Comparison of ENCODE assay signal across 29 cellular contexts in genomic region chr12:47493801-47494200, GRCh38.
DNase-seq lines count a peak whose midpoint lies in the region; ATAC-seq, FAIRE-seq and TF ChIP-seq lines count a peak whose summit lies in the region.
"Had no signal": no experiment of that assay in that cellular context is flagged by ENCODE, and none has a peak within 500 bp of the region (broad histone marks: within the 10 kb centered on the region; RNA-seq: fewer than 3 reads in every experiment).

No MANE protein-coding gene starts in this region.

- H2AFZ ChIP-seq in K562 (ENCODE audit: low read depth, low read length) = no peak overlapping the region

- peaks cover 0 to 2% of the 10 kb centered on the region in 2 experiments; a peak in 3 of 5 replicates for H3K27me3 ChIP-seq in K562 (ENCODE audit: control insufficient read depth in 2 of 2, insufficient read depth in 2 of 2, low read length in 2 of 2)
- H3K27me3 ChIP-seq: BE2C; BLaER1; BLaER1 treated with 17β-estradiol and CSF1 and Interleukin-3, amounts not matched to agents 10 nM and 100 nM had no signal

- BruUV-seq in K562 (replicated peaks; lab: Mats Ljungman, UMichigan) = no TSS peak

- TF ChIP-seq POLR2A in K562 (conservative IDR thresholded peaks at IDR 0.05) = no peak

- no peak overlapping the region for H3K4me2 ChIP-seq in K562 (ENCODE audit: insufficient read depth, low read length)
- H3K4me2 ChIP-seq: A549; BLaER1; BLaER1 treated with 17β-estradiol and CSF1 and Interleukin-3, amounts not matched to agents 10 nM and 100 nM had no signal

- 0% methylated on average over 3 of the region's 3 CpGs for WGBS in K562 (ENCODE audit: insufficient coverage, low coverage, missing lambda C conversion rate)

- no peak overlapping the region for H3K4me3 ChIP-seq in K562
- H3K4me3 ChIP-seq: A549; BLaER1; BLaER1 treated with 17β-estradiol and CSF1 and Interleukin-3, amounts not matched to agents 10 nM and 100 nM had no signal

- H3K79me2 ChIP-seq in K562 (ENCODE audit: control insufficient read depth, insufficient read depth, low read length) = no peaks in the 10 kb centered on the region

- H3K27ac ChIP-seq in K562 (ENCODE audit: extremely low read depth, low read depth, low read length) = no peak overlapping the region
- H3K27ac ChIP-seq: 22Rv1; A549; BLaER1; BLaER1 treated with 17β-estradiol and CSF1 and Interleukin-3, amounts not matched to agents 10 nM and 100 nM; C4-2B had no signal

- POLR2A ChIA-PET in K562 (lab: Yijun Ruan, JAX) = no interaction called here

- TF ChIP-seq CTCF in K562 (IDR thresholded peaks at IDR 0.05 in 2 of 3, conservative IDR thresholded peaks at IDR 0.05 in 1 of 3; ENCODE audit: insufficient read depth in 2 of 3, low read depth in 1 of 3, low read length in 3 of 3) = no peak

- no peak for FAIRE-seq in K562 (lab: Jason Lieb, UNC)
- FAIRE-seq: A204.1, A549, D721Med had no signal

- no peaks in the 10 kb centered on the region for H4K20me1 ChIP-seq in K562 (replicated peaks; ENCODE audit: control insufficient read depth, insufficient read depth, low read length)
- H4K20me1 ChIP-seq: BLaER1; BLaER1 treated with 17β-estradiol and CSF1 and Interleukin-3, amounts not matched to agents 10 nM and 100 nM had no signal

- H3K9ac ChIP-seq in K562 (ENCODE audit: insufficient read depth in 1 of 2, low read depth in 2 of 2, low read length in 2 of 2) = no peak overlapping the region
- H3K9ac ChIP-seq: BLaER1; BLaER1 treated with 17β-estradiol and CSF1 and Interleukin-3, amounts not matched to agents 10 nM and 100 nM had no signal

- H3K9me3 ChIP-seq in K562 (replicated peaks; ENCODE audit: control insufficient read depth, insufficient read depth, low read depth, low read length) = no peaks in the 10 kb centered on the region
- H3K9me3 ChIP-seq: BE2C had no signal

- intact Hi-C loops in K562 (cut with micrococcal nuclease) = no loop called here

- ATAC-seq in K562 = no peak
- ATAC-seq: A549; CD8-positive, alpha-beta T cell had no signal

- H3K4me1 ChIP-seq in K562 (replicated peaks in 1 of 2; ENCODE audit: control insufficient read depth in 2 of 2, insufficient read depth in 2 of 2, low read length in 2 of 2) = no peaks in the 10 kb centered on the region
- H3K4me1 ChIP-seq: A549; BE2C; BLaER1; BLaER1 treated with 17β-estradiol and CSF1 and Interleukin-3, amounts not matched to agents 10 nM and 100 nM; Caco-2 had no signal

- DNase-seq in K562 (ENCODE audit: extremely low read depth in 1 of 4, low spot score in 3 of 4) = no peak
- no peak for DNase-seq in activated CD4-positive, CD25-positive, alpha-beta regulatory T cell treated with anti-CD3 and anti-CD28 coated beads, Interleukin-2, amount 50 U/mL, for 72 hours
- DNase-seq: 8988T; ACHN; AML-193; BE2C; C1 segment of cervical spinal cord; Caco-2; Calu3; CD4-positive, alpha-beta memory T cell; CD4-positive, alpha-beta T cell; CD4-positive, CD25-positive, alpha-beta regulatory T cell; CD8-positive, alpha-beta memory T cell; CD8-positive, alpha-beta T cell; COR-L47; DMS 273 treated with DMSO at 0.1 percent for 48 hours; DMS153; DMS53; DMS79; DMS79 treated with DMSO at 0.1 percent for 48 hours; DND-41; EL had no signal

- in situ Hi-C loops in K562 (cut with MboI) = no loop called here

- TF ChIP-seq RAD21 in K562 (CRISPR knock-in tag; conservative IDR thresholded peaks at IDR 0.05 in 1 of 2, IDR thresholded peaks at IDR 0.05 in 1 of 2) = no peak

- H3K9me1 ChIP-seq in K562 (ENCODE audit: control insufficient read depth, insufficient read depth, low read length) = no peaks in the 10 kb centered on the region

- no peaks in the 10 kb centered on the region for H3K36me3 ChIP-seq in K562 (ENCODE audit: control insufficient read depth, insufficient read depth, low read length)
- H3K36me3 ChIP-seq: BE2C; BLaER1; BLaER1 treated with 17β-estradiol and CSF1 and Interleukin-3, amounts not matched to agents 10 nM and 100 nM had no signal

- no peak for TF ChIP-seq EP300 in K562 (IDR thresholded peaks at IDR 0.05; ENCODE audit: low read length)

- CTCF ChIA-PET in K562 (lab: Yijun Ruan, JAX; ENCODE audit: low intra/inter-chr PET ratio) = no interaction called here

TF ChIP-seq in K562, 482 proteins besides CTCF, POLR2A, EP300 and RAD21:
- TF ChIP-seq OTX1 (CRISPR knock-in tag; IDR thresholded peaks at IDR 0.05) = no peak
- no peak for TF ChIP-seq ZNF589 (CRISPR knock-in tag; IDR thresholded peaks at IDR 0.05; ENCODE audit: low read depth)
- TF ChIP-seq HEY1 (CRISPR knock-in tag; IDR thresholded peaks at IDR 0.05; ENCODE audit: borderline replicate concordance) = no peak
- peak; percentile 63 for TF ChIP-seq LEF1 (IDR thresholded peaks at IDR 0.05)
- no peak for TF ChIP-seq HINFP (tag; conservative IDR thresholded peaks at IDR 0.05; ENCODE audit: low read depth)
- TF ChIP-seq BCOR (IDR thresholded peaks at IDR 0.05) = no peak
- TF ChIP-seq KAT8 (IDR thresholded peaks at IDR 0.05; ENCODE audit: low read depth) = no peak
- no peak for TF ChIP-seq ZKSCAN1 (IDR thresholded peaks at IDR 0.05; ENCODE audit: low read depth, low read length)
- peak; percentile 53 for TF ChIP-seq MEIS2 (IDR thresholded peaks at IDR 0.05; ENCODE audit: partially characterized antibody)
- TF ChIP-seq RFX1 (IDR thresholded peaks at IDR 0.05) = no peak
- no peak for TF ChIP-seq CREB3L1 (IDR thresholded peaks at IDR 0.05; ENCODE audit: borderline replicate concordance, low read depth)
- TF ChIP-seq DIDO1 (tag; IDR thresholded peaks at IDR 0.05; ENCODE audit: low read depth) = no peak
- TF ChIP-seq, protein P1, sequence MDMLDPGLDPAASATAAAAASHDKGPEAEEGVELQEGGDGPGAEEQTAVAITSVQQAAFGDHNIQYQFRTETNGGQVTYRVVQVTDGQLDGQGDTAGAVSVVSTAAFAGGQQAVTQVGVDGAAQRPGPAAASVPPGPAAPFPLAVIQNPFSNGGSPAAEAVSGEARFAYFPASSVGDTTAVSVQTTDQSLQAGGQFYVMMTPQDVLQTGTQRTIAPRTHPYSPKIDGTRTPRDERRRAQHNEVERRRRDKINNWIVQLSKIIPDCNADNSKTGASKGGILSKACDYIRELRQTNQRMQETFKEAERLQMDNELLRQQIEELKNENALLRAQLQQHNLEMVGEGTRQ (CRISPR knock-in tag; IDR thresholded peaks at IDR 0.05) = no peak
- no peak for TF ChIP-seq SAFB2 (IDR thresholded peaks at IDR 0.05; ENCODE audit: borderline replicate concordance, low read depth, low read length, severe bottlenecking)
- TF ChIP-seq, protein P2, sequence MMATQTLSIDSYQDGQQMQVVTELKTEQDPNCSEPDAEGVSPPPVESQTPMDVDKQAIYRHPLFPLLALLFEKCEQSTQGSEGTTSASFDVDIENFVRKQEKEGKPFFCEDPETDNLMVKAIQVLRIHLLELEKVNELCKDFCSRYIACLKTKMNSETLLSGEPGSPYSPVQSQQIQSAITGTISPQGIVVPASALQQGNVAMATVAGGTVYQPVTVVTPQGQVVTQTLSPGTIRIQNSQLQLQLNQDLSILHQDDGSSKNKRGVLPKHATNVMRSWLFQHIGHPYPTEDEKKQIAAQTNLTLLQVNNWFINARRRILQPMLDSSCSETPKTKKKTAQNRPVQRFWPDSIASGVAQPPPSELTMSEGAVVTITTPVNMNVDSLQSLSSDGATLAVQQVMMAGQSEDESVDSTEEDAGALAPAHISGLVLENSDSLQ (IDR thresholded peaks at IDR 0.05) = peak; percentile 31; the same call in 1 of the 2 replicates
